12 cellular contexts compared by ENCODE assay signal in the genomic region with DNA sequence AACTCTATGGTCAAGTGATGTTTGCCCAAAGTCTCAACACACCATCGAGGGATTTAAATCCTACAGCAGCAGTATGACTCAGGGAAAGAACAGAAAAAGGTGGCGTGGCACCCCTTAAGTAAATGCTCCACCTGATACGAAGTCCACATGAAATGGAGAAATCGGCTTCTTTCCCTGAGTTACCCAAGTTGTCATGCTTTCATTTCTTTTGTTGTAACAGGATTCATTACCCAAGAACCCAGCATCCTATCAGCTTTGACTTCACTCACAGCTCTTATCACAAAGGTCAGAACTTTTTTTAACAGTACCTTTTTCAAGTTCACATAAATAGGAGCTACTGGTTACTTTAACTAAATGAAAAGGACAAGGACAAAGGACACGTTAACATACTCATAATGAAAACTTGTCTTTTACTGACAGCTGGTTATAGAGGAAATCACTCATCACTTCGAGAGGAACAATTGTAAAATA.
DNase-seq lines count a peak whose midpoint lies in the region; ATAC-seq and TF ChIP-seq lines count a peak whose summit lies in the region.
"Had no signal": no experiment of that assay in that cellular context is flagged by ENCODE, and none has a peak within 500 bp of the region (broad histone marks: within the 10 kb centered on the region; RNA-seq: fewer than 3 reads in every experiment).

No MANE protein-coding gene starts in this region.

- H3K36me3 Mint-ChIP-seq in T-helper 1 cell treated with Interleukin-12 subunit alpha and Interleukin-12 subunit beta and Interleukin-4 antibody, amounts not matched to agents 30 μg/mL and 1 μg/mL, for 36 hours (ENCODE audit: low read depth) = peaks cover 34% of the 10 kb centered on the region
- H3K36me3 Mint-ChIP-seq in activated T-helper 1 cell treated with anti-CD3 and anti-CD28 coated beads, Interleukin-12 subunit alpha, Interleukin-12 subunit beta, Interleukin-2, Interleukin-4 antibody, amounts not matched to agents 30 ng/mL and 10 ng/mL and 1 ng/mL, durations not matched to agents 14 hours and 24 hours and 36 hours (ENCODE audit: low read depth) = peaks cover 43% of the 10 kb centered on the region

- intact Hi-C loops in activated T-helper 1 cell treated with anti-CD3 and anti-CD28 coated beads, Interleukin-12 subunit alpha, Interleukin-12 subunit beta, Interleukin-2, Interleukin-4 antibody, amounts not matched to agents 30 ng/mL and 10 ng/mL and 1 ng/mL, durations not matched to agents 14 hours and 24 hours and 36 hours (cut with micrococcal nuclease) = loop anchor here (2.0 to 5.0 kb wide), 2 partner anchors 22 to 37 kb away; no protein-coding TSS in a partner anchor

- H3K27ac ChIP-seq in liver (ENCODE audit: low read depth in 1 of 2, low read length in 2 of 2) = peak overlapping the region; percentile 66 to 77
- H3K27ac ChIP-seq: 22Rv1 had no signal

- H3K9me3 ChIP-seq in liver (ENCODE audit: control insufficient read depth in 4 of 4, low read length in 3 of 4) = no peaks in the 10 kb centered on the region

- H3K4me3 ChIP-seq in liver (ENCODE audit: low read depth in 1 of 3, low read length in 3 of 3) = peak overlapping the region in 2 of 3 donors; percentile 3 to 23

- 26% methylated on average over 6 of the region's 6 CpGs for WGBS in liver

- peak; percentile 48 to 53 for TF ChIP-seq RAD21 in liver (IDR thresholded peaks at IDR 0.05)

- peak overlapping the region; percentile 28 for H3K27ac Mint-ChIP-seq in T-helper 1 cell treated with Interleukin-12 subunit alpha and Interleukin-12 subunit beta and Interleukin-4 antibody, amounts not matched to agents 30 μg/mL and 1 μg/mL, for 36 hours
- peak overlapping the region; percentile 69 for H3K27ac Mint-ChIP-seq in activated T-helper 1 cell treated with anti-CD3 and anti-CD28 coated beads, Interleukin-12 subunit alpha, Interleukin-12 subunit beta, Interleukin-2, Interleukin-4 antibody, amounts not matched to agents 30 ng/mL and 10 ng/mL and 1 ng/mL, durations not matched to agents 14 hours and 24 hours and 36 hours
- H3K27ac Mint-ChIP-seq in stimulated activated naive CD8-positive, alpha-beta T cell treated with anti-CD3 and anti-CD28 coated beads, Interleukin-15, amount 100 ng/mL, for 72 hours = peak overlapping the region; percentile 5 to 60

- peaks cover 57% of the 10 kb centered on the region for H3K4me1 Mint-ChIP-seq in T-helper 1 cell treated with Interleukin-12 subunit alpha and Interleukin-12 subunit beta and Interleukin-4 antibody, amounts not matched to agents 30 μg/mL and 1 μg/mL, for 36 hours (ENCODE audit: low read depth)
- peaks cover 78% of the 10 kb centered on the region for H3K4me1 Mint-ChIP-seq in activated T-helper 1 cell treated with anti-CD3 and anti-CD28 coated beads, Interleukin-12 subunit alpha, Interleukin-12 subunit beta, Interleukin-2, Interleukin-4 antibody, amounts not matched to agents 30 ng/mL and 10 ng/mL and 1 ng/mL, durations not matched to agents 14 hours and 24 hours and 36 hours (ENCODE audit: low read depth)
- peaks cover 93% of the 10 kb centered on the region for H3K4me1 Mint-ChIP-seq in stimulated activated naive CD8-positive, alpha-beta T cell treated with anti-CD3 and anti-CD28 coated beads, Interleukin-15, amount 100 ng/mL, for 72 hours

- no peaks in the 10 kb centered on the region for H3K27me3 ChIP-seq in liver (ENCODE audit: control insufficient read depth in 4 of 4, insufficient read depth in 4 of 4, low read length in 3 of 4)

- ATAC-seq in stimulated activated naive CD8-positive, alpha-beta T cell treated with anti-CD3 and anti-CD28 coated beads, Interleukin-15, amount 100 ng/mL, for 72 hours = peak; percentile 29
- ATAC-seq: right cardiac atrium had no signal

- no peaks in the 10 kb centered on the region for H3K9me3 Mint-ChIP-seq in T-helper 1 cell treated with Interleukin-12 subunit alpha and Interleukin-12 subunit beta and Interleukin-4 antibody, amounts not matched to agents 30 μg/mL and 1 μg/mL, for 36 hours
- no peaks in the 10 kb centered on the region for H3K9me3 Mint-ChIP-seq in activated T-helper 1 cell treated with anti-CD3 and anti-CD28 coated beads, Interleukin-12 subunit alpha, Interleukin-12 subunit beta, Interleukin-2, Interleukin-4 antibody, amounts not matched to agents 30 ng/mL and 10 ng/mL and 1 ng/mL, durations not matched to agents 14 hours and 24 hours and 36 hours
- no peaks in the 10 kb centered on the region for H3K9me3 Mint-ChIP-seq in stimulated activated naive CD8-positive, alpha-beta T cell treated with anti-CD3 and anti-CD28 coated beads, Interleukin-15, amount 100 ng/mL, for 72 hours

- TF ChIP-seq CTCF in liver (IDR thresholded peaks at IDR 0.05; ENCODE audit: low read depth, low read length, missing input control) (no peak), GM20000 (IDR thresholded peaks at IDR 0.05; ENCODE audit: extremely low read depth, missing control alignments) (no peak)

- peaks cover 6 to 22% (median 7%) of the 10 kb centered on the region in 4 donors for H3K4me1 ChIP-seq in liver (ENCODE audit: control insufficient read depth in 4 of 4, insufficient read depth in 4 of 4, low read length in 3 of 4)

- no peaks in the 10 kb centered on the region for H3K27me3 Mint-ChIP-seq in T-helper 1 cell treated with Interleukin-12 subunit alpha and Interleukin-12 subunit beta and Interleukin-4 antibody, amounts not matched to agents 30 μg/mL and 1 μg/mL, for 36 hours (ENCODE audit: low read depth)
- peaks cover 1% of the 10 kb centered on the region for H3K27me3 Mint-ChIP-seq in activated T-helper 1 cell treated with anti-CD3 and anti-CD28 coated beads, Interleukin-12 subunit alpha, Interleukin-12 subunit beta, Interleukin-2, Interleukin-4 antibody, amounts not matched to agents 30 ng/mL and 10 ng/mL and 1 ng/mL, durations not matched to agents 14 hours and 24 hours and 36 hours (ENCODE audit: insufficient read depth)
- H3K27me3 Mint-ChIP-seq in stimulated activated naive CD8-positive, alpha-beta T cell treated with anti-CD3 and anti-CD28 coated beads, Interleukin-15, amount 100 ng/mL, for 72 hours = no peaks in the 10 kb centered on the region

- DNase-seq in T-helper 1 cell = no peak
- no peak for DNase-seq in activated T-helper 1 cell treated with anti-CD3 and anti-CD28 coated beads, Interleukin-12 subunit alpha, Interleukin-12 subunit beta, Interleukin-2, Interleukin-4 antibody, amounts not matched to agents 30 ng/mL and 10 ng/mL and 1 ng/mL, durations not matched to agents 14 hours and 24 hours and 36 hours (ENCODE audit: low spot score)
- no peak for DNase-seq in stimulated activated naive CD8-positive, alpha-beta T cell treated with anti-CD3 and anti-CD28 coated beads, Interleukin-15, amount 100 ng/mL, for 72 hours
- DNase-seq in stimulated activated CD4-positive, alpha-beta T cell treated with anti-CD3 and anti-CD28 coated beads, Interleukin-4, amount 100 ng/mL, for 24 hours = no peak
- no peak for DNase-seq in inferior parietal cortex (ENCODE audit: extremely low spot score)
- no peak for DNase-seq in GM20000 (ENCODE audit: low spot score)
- DNase-seq: DMS153, NCI-H2029, right cardiac atrium had no signal

- H3K4me3 Mint-ChIP-seq in T-helper 1 cell treated with Interleukin-12 subunit alpha and Interleukin-12 subunit beta and Interleukin-4 antibody, amounts not matched to agents 30 μg/mL and 1 μg/mL, for 36 hours = no peak overlapping the region
- no peak overlapping the region for H3K4me3 Mint-ChIP-seq in activated T-helper 1 cell treated with anti-CD3 and anti-CD28 coated beads, Interleukin-12 subunit alpha, Interleukin-12 subunit beta, Interleukin-2, Interleukin-4 antibody, amounts not matched to agents 30 ng/mL and 10 ng/mL and 1 ng/mL, durations not matched to agents 14 hours and 24 hours and 36 hours
- peak overlapping the region in 1 of 2 donors; percentile 45 for H3K4me3 Mint-ChIP-seq in stimulated activated naive CD8-positive, alpha-beta T cell treated with anti-CD3 and anti-CD28 coated beads, Interleukin-15, amount 100 ng/mL, for 72 hours

- peak overlapping the region in 1 of 2 donors; percentile 69 for H3K9ac ChIP-seq in liver (ENCODE audit: low read depth in 1 of 2, low read length in 2 of 2)

- H3K36me3 ChIP-seq in liver (ENCODE audit: control insufficient read depth in 4 of 4, insufficient read depth in 3 of 4, low read depth in 1 of 4, low read length in 3 of 4) = peaks cover 0 to 7% (median under 1%) of the 10 kb centered on the region in 4 donors

TF ChIP-seq in liver, 16 proteins besides CTCF, POLR2A, EP300 and RAD21 (continues in another document):
- TF ChIP-seq, protein P1, sequence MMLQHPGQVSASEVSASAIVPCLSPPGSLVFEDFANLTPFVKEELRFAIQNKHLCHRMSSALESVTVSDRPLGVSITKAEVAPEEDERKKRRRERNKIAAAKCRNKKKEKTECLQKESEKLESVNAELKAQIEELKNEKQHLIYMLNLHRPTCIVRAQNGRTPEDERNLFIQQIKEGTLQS (IDR thresholded peaks at IDR 0.05) = peak; percentile 70
- peak; percentile 81 for TF ChIP-seq YY1 (IDR thresholded peaks at IDR 0.05)
- peak; percentile 93 to 94 for TF ChIP-seq HNF4A (conservative IDR thresholded peaks at IDR 0.05)
- TF ChIP-seq, protein P2, sequence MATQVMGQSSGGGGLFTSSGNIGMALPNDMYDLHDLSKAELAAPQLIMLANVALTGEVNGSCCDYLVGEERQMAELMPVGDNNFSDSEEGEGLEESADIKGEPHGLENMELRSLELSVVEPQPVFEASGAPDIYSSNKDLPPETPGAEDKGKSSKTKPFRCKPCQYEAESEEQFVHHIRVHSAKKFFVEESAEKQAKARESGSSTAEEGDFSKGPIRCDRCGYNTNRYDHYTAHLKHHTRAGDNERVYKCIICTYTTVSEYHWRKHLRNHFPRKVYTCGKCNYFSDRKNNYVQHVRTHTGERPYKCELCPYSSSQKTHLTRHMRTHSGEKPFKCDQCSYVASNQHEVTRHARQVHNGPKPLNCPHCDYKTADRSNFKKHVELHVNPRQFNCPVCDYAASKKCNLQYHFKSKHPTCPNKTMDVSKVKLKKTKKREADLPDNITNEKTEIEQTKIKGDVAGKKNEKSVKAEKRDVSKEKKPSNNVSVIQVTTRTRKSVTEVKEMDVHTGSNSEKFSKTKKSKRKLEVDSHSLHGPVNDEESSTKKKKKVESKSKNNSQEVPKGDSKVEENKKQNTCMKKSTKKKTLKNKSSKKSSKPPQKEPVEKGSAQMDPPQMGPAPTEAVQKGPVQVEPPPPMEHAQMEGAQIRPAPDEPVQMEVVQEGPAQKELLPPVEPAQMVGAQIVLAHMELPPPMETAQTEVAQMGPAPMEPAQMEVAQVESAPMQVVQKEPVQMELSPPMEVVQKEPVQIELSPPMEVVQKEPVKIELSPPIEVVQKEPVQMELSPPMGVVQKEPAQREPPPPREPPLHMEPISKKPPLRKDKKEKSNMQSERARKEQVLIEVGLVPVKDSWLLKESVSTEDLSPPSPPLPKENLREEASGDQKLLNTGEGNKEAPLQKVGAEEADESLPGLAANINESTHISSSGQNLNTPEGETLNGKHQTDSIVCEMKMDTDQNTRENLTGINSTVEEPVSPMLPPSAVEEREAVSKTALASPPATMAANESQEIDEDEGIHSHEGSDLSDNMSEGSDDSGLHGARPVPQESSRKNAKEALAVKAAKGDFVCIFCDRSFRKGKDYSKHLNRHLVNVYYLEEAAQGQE (IDR thresholded peaks at IDR 0.05) = peak; percentile 66
- TF ChIP-seq EGR1 (IDR thresholded peaks at IDR 0.05; ENCODE audit: low read depth in 2 of 2) = peak in 1 of 2 donors; percentile 34
- peak; percentile 87 for TF ChIP-seq HNF4G (IDR thresholded peaks at IDR 0.05)
